1 cellular context compared by ENCODE assay signal in genomic region chr1:15700510-15700909, GRCh38.
TF ChIP-seq lines count a peak whose summit lies in the region.

No MANE protein-coding gene starts in this region.

TF ChIP-seq in IMR-90, 13 proteins besides CTCF, POLR2A, EP300 and RAD21:
- no peak for TF ChIP-seq CHD1 (IDR thresholded peaks at IDR 0.05; ENCODE audit: low read depth, low read length)
- TF ChIP-seq BHLHE40 (IDR thresholded peaks at IDR 0.05; ENCODE audit: low read depth, low read length): no peak
- TF ChIP-seq ELK1 (IDR thresholded peaks at IDR 0.05; ENCODE audit: borderline replicate concordance, low read depth, low read length): no peak
- no peak for TF ChIP-seq CEBPB (IDR thresholded peaks at IDR 0.05; ENCODE audit: low read depth, low read length)
- no peak for TF ChIP-seq FOS (IDR thresholded peaks at IDR 0.05; ENCODE audit: low read depth, low read length)
- no peak for TF ChIP-seq MAFK (IDR thresholded peaks at IDR 0.05; ENCODE audit: low read depth, low read length)
- no peak for TF ChIP-seq USF2 (IDR thresholded peaks at IDR 0.05; ENCODE audit: low read depth, low read length)
- no peak for TF ChIP-seq RCOR1 (IDR thresholded peaks at IDR 0.05; ENCODE audit: insufficient replicate concordance, low read length)
- TF ChIP-seq MXI1 (IDR thresholded peaks at IDR 0.05; ENCODE audit: borderline replicate concordance, low read depth, low read length): no peak
- no peak for TF ChIP-seq MAZ (IDR thresholded peaks at IDR 0.05; ENCODE audit: borderline replicate concordance, low read depth, low read length)
- no peak for TF ChIP-seq RFX5 (IDR thresholded peaks at IDR 0.05; ENCODE audit: low read depth, low read length)
- no peak for TF ChIP-seq SMC3 (IDR thresholded peaks at IDR 0.05; ENCODE audit: low read depth, low read length)
- no peak for TF ChIP-seq NFE2L2 (IDR thresholded peaks at IDR 0.05; ENCODE audit: low read depth, low read length)
